8 cellular contexts compared by ENCODE assay signal in the genomic region with DNA sequence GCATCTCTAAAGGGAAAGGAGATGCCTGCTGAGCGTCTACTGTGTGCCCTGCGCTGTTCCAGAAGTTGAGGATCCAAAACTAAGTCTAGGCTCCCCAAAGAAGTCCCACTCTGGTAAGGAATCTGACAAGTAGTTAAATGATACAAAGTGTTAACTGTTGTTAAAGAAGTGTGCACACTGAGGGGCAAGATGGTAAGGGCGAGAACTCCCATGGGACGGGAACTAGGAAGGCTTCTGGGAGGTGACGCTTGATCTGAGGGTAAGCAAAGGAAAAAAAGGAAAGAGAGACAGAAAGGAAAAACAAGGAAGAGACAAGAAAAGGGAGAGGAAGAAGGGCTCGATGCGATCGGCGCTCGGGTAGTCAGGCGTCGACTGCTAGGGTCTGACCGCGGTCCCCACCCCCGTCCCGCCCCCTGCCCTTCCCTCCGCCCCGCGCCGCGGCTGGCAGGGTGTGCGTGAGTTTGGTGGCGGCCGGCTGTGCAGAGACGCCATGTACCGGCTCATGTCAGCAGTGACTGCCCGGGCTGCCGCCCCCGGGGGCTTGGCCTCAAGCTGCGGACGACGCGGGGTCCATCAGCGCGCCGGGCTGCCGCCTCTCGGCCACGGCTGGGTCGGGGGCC. TPM values are rescaled to one million over a fixed set of nuclear protein-coding genes. Genes with fewer than 3 reads are reported as not detected.
DNase-seq lines count a peak whose midpoint lies in the region; ATAC-seq and TF ChIP-seq lines count a peak whose summit lies in the region.

A gene with protein sequence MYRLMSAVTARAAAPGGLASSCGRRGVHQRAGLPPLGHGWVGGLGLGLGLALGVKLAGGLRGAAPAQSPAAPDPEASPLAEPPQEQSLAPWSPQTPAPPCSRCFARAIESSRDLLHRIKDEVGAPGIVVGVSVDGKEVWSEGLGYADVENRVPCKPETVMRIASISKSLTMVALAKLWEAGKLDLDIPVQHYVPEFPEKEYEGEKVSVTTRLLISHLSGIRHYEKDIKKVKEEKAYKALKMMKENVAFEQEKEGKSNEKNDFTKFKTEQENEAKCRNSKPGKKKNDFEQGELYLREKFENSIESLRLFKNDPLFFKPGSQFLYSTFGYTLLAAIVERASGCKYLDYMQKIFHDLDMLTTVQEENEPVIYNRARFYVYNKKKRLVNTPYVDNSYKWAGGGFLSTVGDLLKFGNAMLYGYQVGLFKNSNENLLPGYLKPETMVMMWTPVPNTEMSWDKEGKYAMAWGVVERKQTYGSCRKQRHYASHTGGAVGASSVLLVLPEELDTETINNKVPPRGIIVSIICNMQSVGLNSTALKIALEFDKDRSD (plus strand): TSS at position 480 of the 620 bp plus-strand sequence. CDS start 11 bp downstream, at position 491.

- ATAC-seq in HG03457 (IDR thresholded peaks at IDR 0.05; ENCODE audit: unreplicated experiment) (peak; percentile 54), right lobe of liver (peak; percentile 86 to 92 (median 90))
- peak; percentile 87 for ATAC-seq in activated CD8-positive, alpha-beta T cell treated with anti-CD3 and anti-CD28 coated beads for 36 hours

- peaks cover 12% of the 10 kb centered on the region for H3K9me3 Mint-ChIP-seq in activated CD8-positive, alpha-beta T cell treated with anti-CD3 and anti-CD28 coated beads for 36 hours

- peak; percentile 87 for TF ChIP-seq POLR2A in right lobe of liver (IDR thresholded peaks at IDR 0.05)

- CTCF ChIA-PET in BJ (lab: Yijun Ruan, JAX): no interaction called here
- CTCF ChIA-PET in activated CD8-positive, alpha-beta T cell treated with anti-CD3 and anti-CD28 coated beads for 36 hours (lab: Charles Lee): no interaction called here

- TF ChIP-seq CTCF in BJ (IDR thresholded peaks at IDR 0.05; ENCODE audit: insufficient read depth, low read depth, low read length) (no peak), right lobe of liver (IDR thresholded peaks at IDR 0.05) (no peak)
- TF ChIP-seq CTCF in activated CD8-positive, alpha-beta T cell treated with anti-CD3 and anti-CD28 coated beads for 36 hours (IDR thresholded peaks at IDR 0.05): no peak

- H3K9me3 ChIP-seq in duodenal mucosa (ENCODE audit: control insufficient read depth in 1 of 2, low read length in 2 of 2): peaks cover 4 to 9% of the 10 kb centered on the region in 2 donors
- H3K9me3 ChIP-seq in right lobe of liver: no peaks in the 10 kb centered on the region

- no peaks in the 10 kb centered on the region for H3K27me3 Mint-ChIP-seq in activated CD8-positive, alpha-beta T cell treated with anti-CD3 and anti-CD28 coated beads for 36 hours

- H3K36me3 ChIP-seq in BJ (ENCODE audit: control insufficient read depth, insufficient read depth, low read length) (no peaks in the 10 kb centered on the region), duodenal mucosa (ENCODE audit: control insufficient read depth in 1 of 2, insufficient read depth in 2 of 2, low read length in 2 of 2) (no peaks in the 10 kb centered on the region), right lobe of liver (no peaks in the 10 kb centered on the region)

- H3K4me3 Mint-ChIP-seq in activated CD8-positive, alpha-beta T cell treated with anti-CD3 and anti-CD28 coated beads for 36 hours: peak within 1 kb of the TSS; percentile 81

- H3K27ac ChIP-seq in duodenal mucosa (ENCODE audit: low read depth, low read length) (peak within 1 kb of the TSS; percentile 93), right lobe of liver (peak within 1 kb of the TSS; percentile 92 to 97 (median 96))

- DNase-seq in BJ (ENCODE audit: low read depth): no peak
- peak; percentile 63 for DNase-seq in GM19240 (ENCODE audit: insufficient read length, low spot score)
- DNase-seq in NCI-H774 (lab: John Stamatoyannopoulos, UW): peak; percentile 75
- DNase-seq in activated CD8-positive, alpha-beta T cell treated with anti-CD3 and anti-CD28 coated beads for 36 hours: peak; percentile 86
- DNase-seq in right lobe of liver: peak; percentile 91 to 92 (median 91)
- peak; percentile 74 to 76 for DNase-seq in stimulated activated CD4-positive, alpha-beta T cell treated with anti-CD3 and anti-CD28 coated beads, Interleukin-4, amount 100 ng/mL, for 4 hours

- H3K36me3 Mint-ChIP-seq in activated CD8-positive, alpha-beta T cell treated with anti-CD3 and anti-CD28 coated beads for 36 hours (ENCODE audit: low read depth): peaks cover 6% of the 10 kb centered on the region

- H3K4me1 Mint-ChIP-seq in activated CD8-positive, alpha-beta T cell treated with anti-CD3 and anti-CD28 coated beads for 36 hours (ENCODE audit: low read depth): peaks cover 13% of the 10 kb centered on the region

- peak within 1 kb of the TSS; percentile 81 for H3K27ac Mint-ChIP-seq in activated CD8-positive, alpha-beta T cell treated with anti-CD3 and anti-CD28 coated beads for 36 hours

- WGBS in right lobe of liver (ENCODE audit: insufficient coverage, low coverage, low lambda C conversion rate, missing lambda C conversion rate): 2% methylated on average over 20 of the region's 40 CpGs

- peaks cover 5% of the 10 kb centered on the region in 2 donors for H3K4me1 ChIP-seq in duodenal mucosa (ENCODE audit: control insufficient read depth in 1 of 2, insufficient read depth in 2 of 2, low read length in 2 of 2)
- H3K4me1 ChIP-seq in right lobe of liver: peaks cover 0 to 7% (median 2%) of the 10 kb centered on the region in 4 donors

- H3K27me3 ChIP-seq in BJ (ENCODE audit: control insufficient read depth, insufficient read depth, low read length) (no peaks in the 10 kb centered on the region), duodenal mucosa (ENCODE audit: control insufficient read depth in 1 of 2, insufficient read depth in 2 of 2, low read length in 2 of 2) (no peaks in the 10 kb centered on the region), right lobe of liver (no peaks in the 10 kb centered on the region)

- H3K9ac ChIP-seq in duodenal mucosa (ENCODE audit: low read depth in 1 of 2, low read length in 2 of 2): peak within 1 kb of the TSS; percentile 52 to 87

- POLR2A ChIA-PET in BJ (lab: Charles Lee): no interaction called here
- POLR2A ChIA-PET in activated CD8-positive, alpha-beta T cell treated with anti-CD3 and anti-CD28 coated beads for 36 hours (lab: Charles Lee): no interaction called here

- peak within 1 kb of the TSS; percentile 99 for H3K4me3 ChIP-seq in BJ (ENCODE audit: low read depth, low read length)
- H3K4me3 ChIP-seq in duodenal mucosa (ENCODE audit: low read depth in 1 of 2, low read length in 2 of 2): peak within 1 kb of the TSS; percentile 74 to 82
- H3K4me3 ChIP-seq in right lobe of liver: peak within 1 kb of the TSS; percentile 91 to 100 (median 95)

- intact Hi-C loops in activated CD8-positive, alpha-beta T cell treated with anti-CD3 and anti-CD28 coated beads for 36 hours (cut with micrococcal nuclease): no loop called here
- intact Hi-C loops in right lobe of liver (cut with DNase I): no loop called here

RNA-seq across cellular contexts. Expression of the gene that starts here (rescaled TPM):
- 8.1 and 19.8 TPM in 2 replicates for polyA plus RNA-seq in BJ (2011; rRNA removed)
- polyA minus RNA-seq in BJ (2011; rRNA and poly(A)+ RNA removed): 3.2 and 3.3 TPM in 2 replicates
- total RNA-seq in activated CD8-positive, alpha-beta T cell treated with anti-CD3 and anti-CD28 coated beads for 36 hours: 10 to 100 TPM; 27.3 to 28.3 TPM
- 10 to 100 TPM; 16.4 to 34.8 (median 21.5) TPM for total RNA-seq in right lobe of liver
